11 cellular contexts compared by ENCODE assay signal in genomic region chr5:17223375-17224185, GRCh38. TPM values are rescaled to one million over a fixed set of nuclear protein-coding genes. Genes with fewer than 3 reads are reported as not detected.
DNase-seq lines count a peak whose midpoint lies in the region; ATAC-seq and TF ChIP-seq lines count a peak whose summit lies in the region.
"Had no signal": no experiment of that assay in that cellular context is flagged by ENCODE, and none has a peak within 500 bp of the region (broad histone marks: within the 10 kb centered on the region; RNA-seq: fewer than 3 reads in every experiment).

No MANE protein-coding gene starts in this region.

- intact Hi-C loops in activated CD8-positive, alpha-beta T cell treated with anti-CD3 and anti-CD28 coated beads for 36 hours (cut with micrococcal nuclease): no loop called here
- intact Hi-C loops in CD14-positive monocyte (cut with micrococcal nuclease): loop anchor here (5.0 to 10.0 kb wide), 2 partner anchors 34 to 121 kb away; no protein-coding TSS in a partner anchor
- intact Hi-C loops in gastrocnemius medialis (cut with DNase I; ENCODE audit: low total_unique reads): no loop called here

- POLR2A ChIA-PET in activated CD8-positive, alpha-beta T cell treated with anti-CD3 and anti-CD28 coated beads for 36 hours (lab: Charles Lee): no interaction called here

- H3K9me3 ChIP-seq in RWPE2 (ENCODE audit: severe bottlenecking) (no peaks in the 10 kb centered on the region), smooth muscle cell (replicated peaks; ENCODE audit: low read depth) (no peaks in the 10 kb centered on the region), gastrocnemius medialis (no peaks in the 10 kb centered on the region)

- H3K4me3 ChIP-seq in RWPE2 (ENCODE audit: severe bottlenecking) (no peak overlapping the region), smooth muscle cell (no peak overlapping the region), gastrocnemius medialis (no peak overlapping the region)

- H3K9ac ChIP-seq in smooth muscle cell (ENCODE audit: low read depth): peak overlapping the region; percentile 56

- H3K27me3 Mint-ChIP-seq in activated CD8-positive, alpha-beta T cell treated with anti-CD3 and anti-CD28 coated beads for 36 hours: peaks cover 35% of the 10 kb centered on the region
- H3K27me3 Mint-ChIP-seq in CD14-positive monocyte (ENCODE audit: low read depth in 3 of 3): no peaks in the 10 kb centered on the region

- H3K27ac Mint-ChIP-seq in activated CD8-positive, alpha-beta T cell treated with anti-CD3 and anti-CD28 coated beads for 36 hours: no peak overlapping the region
- H3K27ac Mint-ChIP-seq in CD14-positive monocyte: peak overlapping the region in 3 of 7 donors; percentile 30 to 48 (median 32)

- H3K27me3 ChIP-seq in RWPE2 (ENCODE audit: insufficient read depth, poor library complexity, severe bottlenecking): no peaks in the 10 kb centered on the region
- no peaks in the 10 kb centered on the region for H3K27me3 ChIP-seq in smooth muscle cell (ENCODE audit: low read depth)
- H3K27me3 ChIP-seq in gastrocnemius medialis: peaks cover 18 to 50% (median 24%) of the 10 kb centered on the region in 3 donors

- no peaks in the 10 kb centered on the region for H3K9me3 Mint-ChIP-seq in activated CD8-positive, alpha-beta T cell treated with anti-CD3 and anti-CD28 coated beads for 36 hours
- H3K9me3 Mint-ChIP-seq in CD14-positive monocyte: peaks cover 0 to 3% (median 0%) of the 10 kb centered on the region in 7 donors

- no peak for TF ChIP-seq POLR2A in gastrocnemius medialis (IDR thresholded peaks at IDR 0.05)

- peaks cover 2% of the 10 kb centered on the region for H3K36me3 Mint-ChIP-seq in activated CD8-positive, alpha-beta T cell treated with anti-CD3 and anti-CD28 coated beads for 36 hours (ENCODE audit: low read depth)
- peaks cover 16 to 21% of the 10 kb centered on the region in 2 donors for H3K36me3 Mint-ChIP-seq in CD14-positive monocyte

- H3K36me3 ChIP-seq in RWPE2 (ENCODE audit: low read depth) (peaks cover 66% of the 10 kb centered on the region), smooth muscle cell (ENCODE audit: low read depth) (no peaks in the 10 kb centered on the region), gastrocnemius medialis (no peaks in the 10 kb centered on the region)

- H3K27ac ChIP-seq in RWPE2 (ENCODE audit: poor library complexity, severe bottlenecking) (peak overlapping the region; percentile 92), smooth muscle cell (ENCODE audit: low read depth) (peak overlapping the region; percentile 94), gastrocnemius medialis (no peak overlapping the region)

- H3K4me1 ChIP-seq in RWPE2 (ENCODE audit: insufficient read depth, poor library complexity, severe bottlenecking): peaks cover 79% of the 10 kb centered on the region
- H3K4me1 ChIP-seq in smooth muscle cell (ENCODE audit: low read depth): peaks cover 83% of the 10 kb centered on the region
- peaks cover 0 to 4% of the 10 kb centered on the region in 2 donors for H3K4me1 ChIP-seq in gastrocnemius medialis

- TF ChIP-seq CTCF in RWPE2 (IDR thresholded peaks at IDR 0.05; ENCODE audit: poor library complexity, severe bottlenecking) (no peak), smooth muscle cell (IDR thresholded peaks at IDR 0.05; ENCODE audit: borderline replicate concordance, insufficient read depth, poor library complexity, severe bottlenecking) (no peak), CD14-positive monocyte (IDR thresholded peaks at IDR 0.05) (no peak), gastrocnemius medialis (IDR thresholded peaks at IDR 0.05 in 4 of 5, conservative IDR thresholded peaks at IDR 0.05 in 1 of 5) (no peak)
- TF ChIP-seq CTCF in activated CD8-positive, alpha-beta T cell treated with anti-CD3 and anti-CD28 coated beads for 36 hours (IDR thresholded peaks at IDR 0.05): no peak

- no peak overlapping the region for H2AFZ ChIP-seq in smooth muscle cell (ENCODE audit: low read depth)

- peaks cover 3% of the 10 kb centered on the region for H3K4me1 Mint-ChIP-seq in activated CD8-positive, alpha-beta T cell treated with anti-CD3 and anti-CD28 coated beads for 36 hours (ENCODE audit: low read depth)
- peaks cover 69% of the 10 kb centered on the region for H3K4me1 Mint-ChIP-seq in CD14-positive monocyte

- peaks cover 21% of the 10 kb centered on the region for H3F3A ChIP-seq in smooth muscle cell (ENCODE audit: low read depth)

- 73% methylated on average over 5 of the region's 5 CpGs for WGBS in smooth muscle cell (ENCODE audit: low lambda C conversion rate)

- DNase-seq in RWPE2 (ENCODE audit: low spot score) (no peak), smooth muscle cell (lab: John Stamatoyannopoulos, UW; ENCODE audit: unreplicated experiment) (no peak), CD14-positive monocyte (ENCODE audit: low spot score) (no peak), HCEC 1CT (no peak), gastrocnemius medialis (no peak)
- no peak for DNase-seq in activated CD8-positive, alpha-beta T cell treated with anti-CD3 and anti-CD28 coated beads for 36 hours
- DNase-seq: activated effector memory CD4-positive, alpha-beta T cell treated with anti-CD3 and anti-CD28 coated beads, Interleukin-2, amount 50 U/mL, for 16 hours; left cardiac atrium; NCI-H69 had no signal

- peak; percentile 41 for ATAC-seq in GM19395 (IDR thresholded peaks at IDR 0.05; ENCODE audit: unreplicated experiment)
- ATAC-seq in HG02938 (IDR thresholded peaks at IDR 0.05; ENCODE audit: unreplicated experiment): peak; percentile 36
- peak; percentile 29; the same call in 1 of the 3 replicates for ATAC-seq in RWPE2 (ENCODE audit: low read depth)
- no peak for ATAC-seq in activated CD8-positive, alpha-beta T cell treated with anti-CD3 and anti-CD28 coated beads for 36 hours
- no peak for ATAC-seq in gastrocnemius medialis
- ATAC-seq: left cardiac atrium had no signal

- H3K4me2 ChIP-seq in smooth muscle cell: peak overlapping the region; percentile 90

- peaks cover 99% of the 10 kb centered on the region for H3K79me2 ChIP-seq in smooth muscle cell (ENCODE audit: low read depth)

- CTCF ChIA-PET in activated CD8-positive, alpha-beta T cell treated with anti-CD3 and anti-CD28 coated beads for 36 hours (lab: Charles Lee): no interaction called here

- H3K4me3 Mint-ChIP-seq in activated CD8-positive, alpha-beta T cell treated with anti-CD3 and anti-CD28 coated beads for 36 hours: no peak overlapping the region
- H3K4me3 Mint-ChIP-seq in CD14-positive monocyte: no peak overlapping the region

- in situ Hi-C loops in gastrocnemius medialis (cut with MboI; ENCODE audit: low sequenced_read_pairs in 4 of 4): loop anchor here in 1 of 4 donors (10.0 kb wide), 1 partner anchor 1091 kb away; no protein-coding TSS in a partner anchor

- H4K20me1 ChIP-seq in smooth muscle cell (ENCODE audit: low read depth): peaks cover 99% of the 10 kb centered on the region

RNA-seq across cellular contexts. Expression of gene BASP1, which starts 6.1 kb away (rescaled TPM):
- total RNA-seq in smooth muscle cell (194 and 196 TPM in 2 replicates), gastrocnemius medialis (1 to 10 TPM in 2 of 4 donors, under 1 TPM in 1, not detected in 1; 0.82 to 4.0 (median 4.0) TPM)
- polyA plus RNA-seq in smooth muscle cell (292 and 304 TPM in 2 replicates), CD14-positive monocyte (10 to 100 TPM; 36.6 to 61.6 TPM)
- under 1 TPM; 0.18 to 0.47 TPM for total RNA-seq in activated CD8-positive, alpha-beta T cell treated with anti-CD3 and anti-CD28 coated beads for 36 hours

Comparison
In these comparisons a context has a peak if more than half of its experiments do, and no peak if none do; other contexts are left out.
1. ATAC-seq: peak in GM19395 (single experiment), HG02938 (single experiment) and RWPE2 (single experiment); none in activated CD8-positive, alpha-beta T cell treated with anti-CD3 and anti-CD28 coated beads for 36 hours (single experiment) and gastrocnemius medialis (0 of 2).
2. H3K27ac ChIP-seq: peak in RWPE2 (single experiment) and smooth muscle cell (single experiment); none in gastrocnemius medialis (0 of 4).
3. RNA of gene BASP1, which starts 6.1 kb away (total RNA-seq): 194 to 196 TPM in smooth muscle cell; 0.82 to 4.0 TPM in gastrocnemius medialis and 0.18 to 0.47 TPM in activated CD8-positive, alpha-beta T cell treated with anti-CD3 and anti-CD28 coated beads for 36 hours; every median in the first group is over 10 times any median in the second.
4. intact Hi-C loops: an anchor here in CD14-positive monocyte (5.0 to 10.0 kb wide); none called in activated CD8-positive, alpha-beta T cell treated with anti-CD3 and anti-CD28 coated beads for 36 hours and gastrocnemius medialis.